In the genomic region with DNA sequence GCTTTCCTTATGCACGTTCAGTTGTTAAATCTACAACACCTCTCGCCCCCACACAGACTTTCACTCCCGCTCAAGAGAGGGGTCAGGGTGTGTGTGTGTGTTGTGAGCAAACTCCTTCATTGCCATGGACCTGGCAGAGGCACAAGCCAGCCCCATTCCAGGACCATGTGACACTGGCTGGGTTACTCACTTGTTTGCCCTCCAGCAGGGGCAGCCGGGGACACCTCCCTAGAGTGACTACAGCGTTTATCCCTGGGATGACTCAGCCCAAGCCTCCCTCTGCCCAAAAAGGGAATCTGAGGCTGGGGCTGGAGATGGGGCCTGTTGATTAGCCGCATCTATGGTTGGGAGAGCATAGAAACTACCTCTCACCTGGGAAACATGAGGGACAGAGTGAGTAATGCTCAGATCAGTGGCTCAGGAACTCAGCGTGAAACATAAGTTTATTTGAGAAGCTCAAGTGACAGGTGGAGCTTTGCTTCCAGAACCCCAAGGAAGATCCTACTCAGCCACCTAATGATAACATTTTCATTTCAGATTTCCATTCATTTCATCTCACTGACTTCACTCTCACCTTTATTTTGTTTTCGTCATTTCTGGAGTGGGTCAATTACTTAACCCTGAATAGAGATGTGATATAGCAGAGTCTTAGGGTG, we compare ENCODE assay signal across 10 cellular contexts.
DNase-seq lines count a peak whose midpoint lies in the region; ATAC-seq, FAIRE-seq and TF ChIP-seq lines count a peak whose summit lies in the region.
"Had no signal": no experiment of that assay in that cellular context is flagged by ENCODE, and none has a peak within 500 bp of the region (broad histone marks: within the 10 kb centered on the region; RNA-seq: fewer than 3 reads in every experiment).

No MANE protein-coding gene starts in this region.

- 0 out of 5 replicates have a peak, but pooled peaks cover 0 to 6% of the 10 kb centered on the region in 2 experiments for H3K27me3 ChIP-seq in K562 (ENCODE audit: control insufficient read depth in 2 of 2, insufficient read depth in 2 of 2, low read length in 2 of 2)

- TF ChIP-seq POLR2A in K562 (conservative IDR thresholded peaks at IDR 0.05): no peak

- H3K4me1 ChIP-seq in K562 (replicated peaks in 1 of 2; ENCODE audit: control insufficient read depth in 2 of 2, insufficient read depth in 2 of 2, low read length in 2 of 2): no peaks in the 10 kb centered on the region; a peak in 1 of 5 replicates

- peak; percentile 1; the same call in 1 of the 2 replicates for TF ChIP-seq CTCF in 22Rv1 (IDR thresholded peaks at IDR 0.05)
- TF ChIP-seq CTCF in K562 (IDR thresholded peaks at IDR 0.05 in 2 of 3, conservative IDR thresholded peaks at IDR 0.05 in 1 of 3; ENCODE audit: insufficient read depth in 2 of 3, low read depth in 1 of 3, low read length in 3 of 3): peak in 1 of 3 experiments; percentile 28; a peak in 2 of 6 replicates

- no peaks in the 10 kb centered on the region for H3K9me1 ChIP-seq in K562 (ENCODE audit: control insufficient read depth, insufficient read depth, low read length)

- WGBS in K562 (ENCODE audit: insufficient coverage, low coverage, missing lambda C conversion rate): 1% methylated on average over 8 of the region's 8 CpGs

- no peaks in the 10 kb centered on the region for H4K20me1 ChIP-seq in K562 (replicated peaks; ENCODE audit: control insufficient read depth, insufficient read depth, low read length)

- peak; percentile 28; the same call in 1 of the 2 replicates for TF ChIP-seq EP300 in K562 (IDR thresholded peaks at IDR 0.05; ENCODE audit: low read length)

- DNase-seq in HK-2 (ENCODE audit: unreplicated experiment): peak; percentile 94
- DNase-seq in K562 (ENCODE audit: extremely low read depth in 1 of 4, low spot score in 3 of 4): peak; percentile 19 to 50 (median 30)
- DNase-seq in left kidney (ENCODE audit: low read depth, low spot score): peak; percentile 39
- no peak for DNase-seq in DMS153 (lab: John Stamatoyannopoulos, UW)
- no peak for DNase-seq in NCI-H2227 (lab: John Stamatoyannopoulos, UW; ENCODE audit: unreplicated experiment)
- DNase-seq in stimulated activated CD4-positive, alpha-beta T cell treated with anti-CD3 and anti-CD28 coated beads, Interleukin-4, amount 100 ng/mL, for 4 hours: no peak
- DNase-seq: activated CD8-positive, alpha-beta T cell treated with anti-CD3 and anti-CD28 coated beads, Interleukin-2, amount 10 ng/mL, durations not matched to agents 7 days and 5 days; DMS79 had no signal

- CTCF ChIA-PET in K562 (lab: Yijun Ruan, JAX; ENCODE audit: low intra/inter-chr PET ratio): no interaction called here

- no peak for FAIRE-seq in K562 (lab: Jason Lieb, UNC)

- no peak overlapping the region for H3K4me3 ChIP-seq in K562

- in situ Hi-C loops in K562 (cut with MboI): no loop called here

- peak; percentile 81 for ATAC-seq in K562
- no peak for ATAC-seq in GM19328 (IDR thresholded peaks at IDR 0.05; ENCODE audit: unreplicated experiment)
- ATAC-seq: activated CD8-positive, alpha-beta T cell treated with anti-CD3 and anti-CD28 coated beads, Interleukin-2, amount 10 ng/mL, durations not matched to agents 7 days and 5 days had no signal

- no TSS peak for BruUV-seq in K562 (replicated peaks; lab: Mats Ljungman, UMichigan)

- intact Hi-C loops in K562 (cut with micrococcal nuclease): no loop called here

- no peak overlapping the region for H3K9ac ChIP-seq in K562 (ENCODE audit: insufficient read depth in 1 of 2, low read depth in 2 of 2, low read length in 2 of 2)

- H2AFZ ChIP-seq in K562 (ENCODE audit: low read depth, low read length): no peak overlapping the region

- no peaks in the 10 kb centered on the region for H3K36me3 ChIP-seq in K562 (ENCODE audit: control insufficient read depth, insufficient read depth, low read length)

- H3K27ac ChIP-seq in 22Rv1: no peak overlapping the region
- H3K27ac ChIP-seq in K562 (ENCODE audit: extremely low read depth, low read depth, low read length): no peak overlapping the region

- POLR2A ChIA-PET in K562 (lab: Yijun Ruan, JAX): no interaction called here

- peak; percentile 41 to 43; a peak in 3 of 4 replicates for TF ChIP-seq RAD21 in K562 (CRISPR knock-in tag; conservative IDR thresholded peaks at IDR 0.05 in 1 of 2, IDR thresholded peaks at IDR 0.05 in 1 of 2)

- no peaks in the 10 kb centered on the region for H3K79me2 ChIP-seq in K562 (ENCODE audit: control insufficient read depth, insufficient read depth, low read length)

- H3K9me3 ChIP-seq in K562 (replicated peaks; ENCODE audit: control insufficient read depth, insufficient read depth, low read depth, low read length): no peaks in the 10 kb centered on the region

- no peak overlapping the region for H3K4me2 ChIP-seq in K562 (ENCODE audit: insufficient read depth, low read length)

TF ChIP-seq in K562, 482 proteins besides CTCF, POLR2A, EP300 and RAD21 (continues in another document):
- TF ChIP-seq XRCC3 (IDR thresholded peaks at IDR 0.05) (no peak), EGR1 (conservative IDR thresholded peaks at IDR 0.05) (no peak), SMARCA5 (IDR thresholded peaks at IDR 0.05) (no peak), HDGF (IDR thresholded peaks at IDR 0.05) (no peak), NR2C1 (IDR thresholded peaks at IDR 0.05) (no peak), NR2C1 (tag; IDR thresholded peaks at IDR 0.05) (0 out of 2 replicates have a peak, but pooled peaks have one; percentile 17), CHD1 (IDR thresholded peaks at IDR 0.05; ENCODE audit: low read length) (no peak), CEBPB (tag; IDR thresholded peaks at IDR 0.05) (no peak), COPS2 (conservative IDR thresholded peaks at IDR 0.05) (no peak)
- TF ChIP-seq, protein P1, sequence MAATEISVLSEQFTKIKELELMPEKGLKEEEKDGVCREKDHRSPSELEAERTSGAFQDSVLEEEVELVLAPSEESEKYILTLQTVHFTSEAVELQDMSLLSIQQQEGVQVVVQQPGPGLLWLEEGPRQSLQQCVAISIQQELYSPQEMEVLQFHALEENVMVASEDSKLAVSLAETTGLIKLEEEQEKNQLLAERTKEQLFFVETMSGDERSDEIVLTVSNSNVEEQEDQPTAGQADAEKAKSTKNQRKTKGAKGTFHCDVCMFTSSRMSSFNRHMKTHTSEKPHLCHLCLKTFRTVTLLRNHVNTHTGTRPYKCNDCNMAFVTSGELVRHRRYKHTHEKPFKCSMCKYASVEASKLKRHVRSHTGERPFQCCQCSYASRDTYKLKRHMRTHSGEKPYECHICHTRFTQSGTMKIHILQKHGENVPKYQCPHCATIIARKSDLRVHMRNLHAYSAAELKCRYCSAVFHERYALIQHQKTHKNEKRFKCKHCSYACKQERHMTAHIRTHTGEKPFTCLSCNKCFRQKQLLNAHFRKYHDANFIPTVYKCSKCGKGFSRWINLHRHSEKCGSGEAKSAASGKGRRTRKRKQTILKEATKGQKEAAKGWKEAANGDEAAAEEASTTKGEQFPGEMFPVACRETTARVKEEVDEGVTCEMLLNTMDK (IDR thresholded peaks at IDR 0.05; ENCODE audit: borderline replicate concordance, insufficient read depth, low read depth, low read length, poor library complexity, severe bottlenecking): no peak
- TF ChIP-seq, protein P2, sequence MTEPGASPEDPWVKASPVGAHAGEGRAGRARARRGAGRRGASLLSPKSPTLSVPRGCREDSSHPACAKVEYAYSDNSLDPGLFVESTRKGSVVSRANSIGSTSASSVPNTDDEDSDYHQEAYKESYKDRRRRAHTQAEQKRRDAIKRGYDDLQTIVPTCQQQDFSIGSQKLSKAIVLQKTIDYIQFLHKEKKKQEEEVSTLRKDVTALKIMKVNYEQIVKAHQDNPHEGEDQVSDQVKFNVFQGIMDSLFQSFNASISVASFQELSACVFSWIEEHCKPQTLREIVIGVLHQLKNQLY (CRISPR knock-in tag; conservative IDR thresholded peaks at IDR 0.05): no peak
- TF ChIP-seq, protein P3, sequence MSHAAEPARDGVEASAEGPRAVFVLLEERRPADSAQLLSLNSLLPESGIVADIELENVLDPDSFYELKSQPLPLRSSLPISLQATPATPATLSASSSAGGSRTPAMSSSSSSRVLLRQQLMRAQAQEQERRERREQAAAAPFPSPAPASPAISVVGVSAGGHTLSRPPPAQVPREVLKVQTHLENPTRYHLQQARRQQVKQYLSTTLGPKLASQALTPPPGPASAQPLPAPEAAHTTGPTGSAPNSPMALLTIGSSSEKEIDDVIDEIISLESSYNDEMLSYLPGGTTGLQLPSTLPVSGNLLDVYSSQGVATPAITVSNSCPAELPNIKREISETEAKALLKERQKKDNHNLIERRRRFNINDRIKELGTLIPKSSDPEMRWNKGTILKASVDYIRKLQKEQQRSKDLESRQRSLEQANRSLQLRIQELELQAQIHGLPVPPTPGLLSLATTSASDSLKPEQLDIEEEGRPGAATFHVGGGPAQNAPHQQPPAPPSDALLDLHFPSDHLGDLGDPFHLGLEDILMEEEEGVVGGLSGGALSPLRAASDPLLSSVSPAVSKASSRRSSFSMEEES (CRISPR knock-in tag; IDR thresholded peaks at IDR 0.05): peak; percentile 12; the same call in 1 of the 2 replicates
- TF ChIP-seq, protein P4, sequence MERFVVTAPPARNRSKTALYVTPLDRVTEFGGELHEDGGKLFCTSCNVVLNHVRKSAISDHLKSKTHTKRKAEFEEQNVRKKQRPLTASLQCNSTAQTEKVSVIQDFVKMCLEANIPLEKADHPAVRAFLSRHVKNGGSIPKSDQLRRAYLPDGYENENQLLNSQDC (CRISPR knock-in tag; IDR thresholded peaks at IDR 0.05): no peak
- TF ChIP-seq, protein P5, sequence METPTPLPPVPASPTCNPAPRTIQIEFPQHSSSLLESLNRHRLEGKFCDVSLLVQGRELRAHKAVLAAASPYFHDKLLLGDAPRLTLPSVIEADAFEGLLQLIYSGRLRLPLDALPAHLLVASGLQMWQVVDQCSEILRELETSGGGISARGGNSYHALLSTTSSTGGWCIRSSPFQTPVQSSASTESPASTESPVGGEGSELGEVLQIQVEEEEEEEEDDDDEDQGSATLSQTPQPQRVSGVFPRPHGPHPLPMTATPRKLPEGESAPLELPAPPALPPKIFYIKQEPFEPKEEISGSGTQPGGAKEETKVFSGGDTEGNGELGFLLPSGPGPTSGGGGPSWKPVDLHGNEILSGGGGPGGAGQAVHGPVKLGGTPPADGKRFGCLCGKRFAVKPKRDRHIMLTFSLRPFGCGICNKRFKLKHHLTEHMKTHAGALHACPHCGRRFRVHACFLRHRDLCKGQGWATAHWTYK (CRISPR knock-in tag; IDR thresholded peaks at IDR 0.05): 0 out of 2 replicates have a peak, but pooled peaks have one; percentile 72

Comparison
In these comparisons a context has a peak if more than half of its experiments do, and no peak if none do; other contexts are left out.
1. DNase-seq: peak in HK-2 (single experiment), K562 (4 of 4) and left kidney (single experiment); none in DMS153 (single experiment), NCI-H2227 (single experiment) and stimulated activated CD4-positive, alpha-beta T cell treated with anti-CD3 and anti-CD28 coated beads, Interleukin-4, amount 100 ng/mL, for 4 hours (0 of 2).